In the genomic region with DNA sequence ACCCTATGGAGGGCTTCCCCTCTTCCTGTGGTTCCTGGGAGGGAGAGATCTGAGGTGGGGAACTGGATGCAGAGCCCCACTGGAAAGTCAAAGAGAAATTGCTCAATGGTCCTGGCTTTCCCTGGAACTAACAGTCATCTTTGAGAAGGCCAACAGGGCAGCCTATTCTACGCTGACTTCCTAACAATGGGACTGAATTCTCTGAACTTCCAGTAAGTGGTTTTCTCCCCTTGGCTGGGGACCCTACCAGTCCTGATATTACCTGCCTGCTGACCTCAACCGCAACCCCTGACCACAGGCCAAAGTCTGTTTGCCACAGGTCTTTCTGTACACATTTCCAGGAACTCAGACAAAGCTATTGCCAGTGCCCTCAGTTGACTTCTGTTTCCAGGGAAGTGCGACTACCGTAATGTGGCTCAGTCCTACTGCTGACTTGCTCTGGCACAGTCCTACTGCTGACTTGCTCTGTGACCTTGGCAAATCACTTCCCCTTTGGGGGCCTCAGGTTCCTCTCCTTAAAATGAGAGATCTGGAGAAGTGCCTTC, we compare ENCODE assay signal across 1 cellular context.
A peak's percentile ranks its signal among the peaks of the same experiment; 100 is the strongest.
TF ChIP-seq lines count a peak whose summit lies in the region.

No MANE protein-coding gene starts in this region.

TF ChIP-seq in HepG2, 621 proteins besides CTCF, POLR2A, EP300 and RAD21 (continued from another document and continues in another):
- TF ChIP-seq, protein P1, sequence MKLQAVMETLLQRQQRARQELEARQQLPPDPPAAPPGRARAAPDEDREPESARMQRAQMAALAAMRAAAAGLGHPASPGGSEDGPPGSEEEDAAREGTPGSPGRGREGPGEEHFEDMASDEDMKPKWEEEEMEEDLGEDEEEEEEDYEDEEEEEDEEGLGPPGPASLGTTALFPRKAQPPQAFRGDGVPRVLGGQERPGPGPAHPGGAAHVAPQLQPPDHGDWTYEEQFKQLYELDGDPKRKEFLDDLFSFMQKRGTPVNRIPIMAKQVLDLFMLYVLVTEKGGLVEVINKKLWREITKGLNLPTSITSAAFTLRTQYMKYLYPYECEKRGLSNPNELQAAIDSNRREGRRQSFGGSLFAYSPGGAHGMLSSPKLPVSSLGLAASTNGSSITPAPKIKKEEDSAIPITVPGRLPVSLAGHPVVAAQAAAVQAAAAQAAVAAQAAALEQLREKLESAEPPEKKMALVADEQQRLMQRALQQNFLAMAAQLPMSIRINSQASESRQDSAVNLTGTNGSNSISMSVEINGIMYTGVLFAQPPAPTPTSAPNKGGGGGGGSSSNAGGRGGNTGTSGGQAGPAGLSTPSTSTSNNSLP (IDR thresholded peaks at IDR 0.05; ENCODE audit: low read depth, low read length) = peak; percentile 64; the same call in 1 of the 2 replicates
- TF ChIP-seq KAT7 (CRISPR knock-in tag; IDR thresholded peaks at IDR 0.05; ENCODE audit: borderline replicate concordance) = 0 out of 2 replicates have a peak, but pooled peaks have one; percentile 49
- TF ChIP-seq ZMYM3 (CRISPR knock-in tag; IDR thresholded peaks at IDR 0.05) = peak; percentile 90
- TF ChIP-seq PRMT3 (CRISPR knock-in tag; IDR thresholded peaks at IDR 0.05; ENCODE audit: borderline replicate concordance, low read depth) = no peak
- TF ChIP-seq TCF7 (IDR thresholded peaks at IDR 0.05; ENCODE audit: low read depth) = peak; percentile 80
- TF ChIP-seq FOXM1 (CRISPR knock-in tag; IDR thresholded peaks at IDR 0.05) = no peak
- TF ChIP-seq SNAPC2 (CRISPR knock-in tag; IDR thresholded peaks at IDR 0.05) = peak; percentile 62; the same call in 1 of the 2 replicates
- TF ChIP-seq, protein P2, sequence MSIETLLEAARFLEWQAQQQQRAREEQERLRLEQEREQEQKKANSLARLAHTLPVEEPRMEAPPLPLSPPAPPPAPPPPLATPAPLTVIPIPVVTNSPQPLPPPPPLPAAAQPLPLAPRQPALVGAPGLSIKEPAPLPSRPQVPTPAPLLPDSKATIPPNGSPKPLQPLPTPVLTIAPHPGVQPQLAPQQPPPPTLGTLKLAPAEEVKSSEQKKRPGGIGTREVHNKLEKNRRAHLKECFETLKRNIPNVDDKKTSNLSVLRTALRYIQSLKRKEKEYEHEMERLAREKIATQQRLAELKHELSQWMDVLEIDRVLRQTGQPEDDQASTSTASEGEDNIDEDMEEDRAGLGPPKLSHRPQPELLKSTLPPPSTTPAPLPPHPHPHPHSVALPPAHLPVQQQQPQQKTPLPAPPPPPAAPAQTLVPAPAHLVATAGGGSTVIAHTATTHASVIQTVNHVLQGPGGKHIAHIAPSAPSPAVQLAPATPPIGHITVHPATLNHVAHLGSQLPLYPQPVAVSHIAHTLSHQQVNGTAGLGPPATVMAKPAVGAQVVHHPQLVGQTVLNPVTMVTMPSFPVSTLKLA (IDR thresholded peaks at IDR 0.05) = no peak
- no peak for TF ChIP-seq ZNF672 (CRISPR knock-in tag; IDR thresholded peaks at IDR 0.05)
- TF ChIP-seq CREM (IDR thresholded peaks at IDR 0.05) = peak; percentile 94
- no peak for TF ChIP-seq CREM (CRISPR knock-in tag; IDR thresholded peaks at IDR 0.05)
- TF ChIP-seq SP1 (IDR thresholded peaks at IDR 0.05) = no peak
- TF ChIP-seq SP1 (CRISPR knock-in tag; IDR thresholded peaks at IDR 0.05) = peak; percentile 60; the same call in 1 of the 2 replicates
- TF ChIP-seq, protein P3, sequence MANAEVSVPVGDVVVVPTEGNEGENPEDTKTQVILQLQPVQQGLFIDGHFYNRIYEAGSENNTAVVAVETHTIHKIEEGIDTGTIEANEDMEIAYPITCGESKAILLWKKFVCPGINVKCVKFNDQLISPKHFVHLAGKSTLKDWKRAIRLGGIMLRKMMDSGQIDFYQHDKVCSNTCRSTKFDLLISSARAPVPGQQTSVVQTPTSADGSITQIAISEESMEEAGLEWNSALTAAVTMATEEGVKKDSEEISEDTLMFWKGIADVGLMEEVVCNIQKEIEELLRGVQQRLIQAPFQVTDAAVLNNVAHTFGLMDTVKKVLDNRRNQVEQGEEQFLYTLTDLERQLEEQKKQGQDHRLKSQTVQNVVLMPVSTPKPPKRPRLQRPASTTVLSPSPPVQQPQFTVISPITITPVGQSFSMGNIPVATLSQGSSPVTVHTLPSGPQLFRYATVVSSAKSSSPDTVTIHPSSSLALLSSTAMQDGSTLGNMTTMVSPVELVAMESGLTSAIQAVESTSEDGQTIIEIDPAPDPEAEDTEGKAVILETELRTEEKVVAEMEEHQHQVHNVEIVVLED (CRISPR knock-in tag; IDR thresholded peaks at IDR 0.05; ENCODE audit: borderline replicate concordance) = no peak
- TF ChIP-seq ZNF460 (CRISPR knock-in tag; IDR thresholded peaks at IDR 0.05; ENCODE audit: borderline replicate concordance) = no peak; the same call in 1 of the 2 replicates
- TF ChIP-seq ZNF225 (CRISPR knock-in tag; IDR thresholded peaks at IDR 0.05) = 0 out of 2 replicates have a peak, but pooled peaks have one; percentile 42
- TF ChIP-seq ZNF224 (CRISPR knock-in tag; IDR thresholded peaks at IDR 0.05) = no peak
- peak; percentile 92 for TF ChIP-seq MED8 (CRISPR knock-in tag; IDR thresholded peaks at IDR 0.05; ENCODE audit: insufficient replicate concordance)
- TF ChIP-seq ZNF430 (CRISPR knock-in tag; IDR thresholded peaks at IDR 0.05) = peak; percentile 91
- no peak for TF ChIP-seq ZNF720 (CRISPR knock-in tag; IDR thresholded peaks at IDR 0.05)
- TF ChIP-seq SUZ12 (IDR thresholded peaks at IDR 0.05; ENCODE audit: low read depth, low read length) = no peak
- TF ChIP-seq DNMT1 (CRISPR knock-in tag; IDR thresholded peaks at IDR 0.05) = no peak
- no peak for TF ChIP-seq ZNF446 (CRISPR knock-in tag; IDR thresholded peaks at IDR 0.05)
- TF ChIP-seq ZNF569 (CRISPR knock-in tag; IDR thresholded peaks at IDR 0.05; ENCODE audit: borderline replicate concordance) = no peak
- TF ChIP-seq ATAD3A (CRISPR knock-in tag; IDR thresholded peaks at IDR 0.05) = no peak
- TF ChIP-seq ZKSCAN5 (CRISPR knock-in tag; IDR thresholded peaks at IDR 0.05) = no peak
- no peak for TF ChIP-seq TMF1 (CRISPR knock-in tag; IDR thresholded peaks at IDR 0.05; ENCODE audit: low read depth)
- TF ChIP-seq ZNF891 (CRISPR knock-in tag; IDR thresholded peaks at IDR 0.05) = no peak
- TF ChIP-seq JARID2 (CRISPR knock-in tag; IDR thresholded peaks at IDR 0.05; ENCODE audit: insufficient replicate concordance) = no peak
- TF ChIP-seq NCOR1 (IDR thresholded peaks at IDR 0.05; ENCODE audit: borderline replicate concordance, low read length) = peak; percentile 99
- TF ChIP-seq FLYWCH1 (CRISPR knock-in tag; IDR thresholded peaks at IDR 0.05) = no peak
- no peak for TF ChIP-seq ZNF790 (CRISPR knock-in tag; IDR thresholded peaks at IDR 0.05; ENCODE audit: borderline replicate concordance)
- peak; percentile 84 for TF ChIP-seq TGIF2 (CRISPR knock-in tag; IDR thresholded peaks at IDR 0.05)
- TF ChIP-seq, protein P4, sequence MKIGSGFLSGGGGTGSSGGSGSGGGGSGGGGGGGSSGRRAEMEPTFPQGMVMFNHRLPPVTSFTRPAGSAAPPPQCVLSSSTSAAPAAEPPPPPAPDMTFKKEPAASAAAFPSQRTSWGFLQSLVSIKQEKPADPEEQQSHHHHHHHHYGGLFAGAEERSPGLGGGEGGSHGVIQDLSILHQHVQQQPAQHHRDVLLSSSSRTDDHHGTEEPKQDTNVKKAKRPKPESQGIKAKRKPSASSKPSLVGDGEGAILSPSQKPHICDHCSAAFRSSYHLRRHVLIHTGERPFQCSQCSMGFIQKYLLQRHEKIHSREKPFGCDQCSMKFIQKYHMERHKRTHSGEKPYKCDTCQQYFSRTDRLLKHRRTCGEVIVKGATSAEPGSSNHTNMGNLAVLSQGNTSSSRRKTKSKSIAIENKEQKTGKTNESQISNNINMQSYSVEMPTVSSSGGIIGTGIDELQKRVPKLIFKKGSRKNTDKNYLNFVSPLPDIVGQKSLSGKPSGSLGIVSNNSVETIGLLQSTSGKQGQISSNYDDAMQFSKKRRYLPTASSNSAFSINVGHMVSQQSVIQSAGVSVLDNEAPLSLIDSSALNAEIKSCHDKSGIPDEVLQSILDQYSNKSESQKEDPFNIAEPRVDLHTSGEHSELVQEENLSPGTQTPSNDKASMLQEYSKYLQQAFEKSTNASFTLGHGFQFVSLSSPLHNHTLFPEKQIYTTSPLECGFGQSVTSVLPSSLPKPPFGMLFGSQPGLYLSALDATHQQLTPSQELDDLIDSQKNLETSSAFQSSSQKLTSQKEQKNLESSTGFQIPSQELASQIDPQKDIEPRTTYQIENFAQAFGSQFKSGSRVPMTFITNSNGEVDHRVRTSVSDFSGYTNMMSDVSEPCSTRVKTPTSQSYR (CRISPR knock-in tag; IDR thresholded peaks at IDR 0.05; ENCODE audit: borderline replicate concordance) = peak; percentile 80; the same call in 1 of the 2 replicates
- TF ChIP-seq PCBP1 (IDR thresholded peaks at IDR 0.05; ENCODE audit: borderline replicate concordance, low read depth, low read length) = no peak
- peak; percentile 40 for TF ChIP-seq YY1 (IDR thresholded peaks at IDR 0.05; ENCODE audit: insufficient read depth, insufficient replicate concordance, low read depth, low read length)
- TF ChIP-seq, protein P5, sequence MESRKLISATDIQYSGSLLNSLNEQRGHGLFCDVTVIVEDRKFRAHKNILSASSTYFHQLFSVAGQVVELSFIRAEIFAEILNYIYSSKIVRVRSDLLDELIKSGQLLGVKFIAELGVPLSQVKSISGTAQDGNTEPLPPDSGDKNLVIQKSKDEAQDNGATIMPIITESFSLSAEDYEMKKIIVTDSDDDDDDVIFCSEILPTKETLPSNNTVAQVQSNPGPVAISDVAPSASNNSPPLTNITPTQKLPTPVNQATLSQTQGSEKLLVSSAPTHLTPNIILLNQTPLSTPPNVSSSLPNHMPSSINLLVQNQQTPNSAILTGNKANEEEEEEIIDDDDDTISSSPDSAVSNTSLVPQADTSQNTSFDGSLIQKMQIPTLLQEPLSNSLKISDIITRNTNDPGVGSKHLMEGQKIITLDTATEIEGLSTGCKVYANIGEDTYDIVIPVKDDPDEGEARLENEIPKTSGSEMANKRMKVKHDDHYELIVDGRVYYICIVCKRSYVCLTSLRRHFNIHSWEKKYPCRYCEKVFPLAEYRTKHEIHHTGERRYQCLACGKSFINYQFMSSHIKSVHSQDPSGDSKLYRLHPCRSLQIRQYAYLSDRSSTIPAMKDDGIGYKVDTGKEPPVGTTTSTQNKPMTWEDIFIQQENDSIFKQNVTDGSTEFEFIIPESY (CRISPR knock-in tag; IDR thresholded peaks at IDR 0.05) = peak; percentile 75
- TF ChIP-seq RBM39 (IDR thresholded peaks at IDR 0.05; ENCODE audit: low read depth, low read length, poor library complexity, severe bottlenecking) = no peak
- peak; percentile 98 for TF ChIP-seq NR2F6 (IDR thresholded peaks at IDR 0.05)
- peak; percentile 99 for TF ChIP-seq NR2F6 (CRISPR knock-in tag; IDR thresholded peaks at IDR 0.05)
- peak; percentile 96 for TF ChIP-seq ZNF331 (CRISPR knock-in tag; IDR thresholded peaks at IDR 0.05)
- peak; percentile 74 for TF ChIP-seq ATF1 (CRISPR knock-in tag; IDR thresholded peaks at IDR 0.05)
- TF ChIP-seq SMAD3 (CRISPR knock-in tag; IDR thresholded peaks at IDR 0.05) = peak; percentile 83; the same call in 1 of the 2 replicates
- no peak for TF ChIP-seq ZFP37 (CRISPR knock-in tag; IDR thresholded peaks at IDR 0.05; ENCODE audit: borderline replicate concordance)
- no peak for TF ChIP-seq ZNF496 (CRISPR knock-in tag; IDR thresholded peaks at IDR 0.05; ENCODE audit: insufficient replicate concordance)
- 0 out of 2 replicates have a peak, but pooled peaks have one; percentile 52 for TF ChIP-seq NCOA5 (CRISPR knock-in tag; IDR thresholded peaks at IDR 0.05)
- peak; percentile 100 for TF ChIP-seq RARA (CRISPR knock-in tag; IDR thresholded peaks at IDR 0.05)
- TF ChIP-seq ZNF256 (CRISPR knock-in tag; conservative IDR thresholded peaks at IDR 0.05) = no peak
- TF ChIP-seq ZNF136 (CRISPR knock-in tag; IDR thresholded peaks at IDR 0.05; ENCODE audit: low read depth) = no peak
- TF ChIP-seq ZNF337 (CRISPR knock-in tag; IDR thresholded peaks at IDR 0.05; ENCODE audit: borderline replicate concordance, low read depth) = no peak
- no peak for TF ChIP-seq ZNF572 (CRISPR knock-in tag; IDR thresholded peaks at IDR 0.05)
- TF ChIP-seq, protein P6, sequence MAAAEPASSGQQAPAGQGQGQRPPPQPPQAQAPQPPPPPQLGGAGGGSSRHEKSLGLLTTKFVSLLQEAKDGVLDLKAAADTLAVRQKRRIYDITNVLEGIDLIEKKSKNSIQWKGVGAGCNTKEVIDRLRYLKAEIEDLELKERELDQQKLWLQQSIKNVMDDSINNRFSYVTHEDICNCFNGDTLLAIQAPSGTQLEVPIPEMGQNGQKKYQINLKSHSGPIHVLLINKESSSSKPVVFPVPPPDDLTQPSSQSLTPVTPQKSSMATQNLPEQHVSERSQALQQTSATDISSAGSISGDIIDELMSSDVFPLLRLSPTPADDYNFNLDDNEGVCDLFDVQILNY (CRISPR knock-in tag; conservative IDR thresholded peaks at IDR 0.05) = no peak
- TF ChIP-seq FOXO1 (CRISPR knock-in tag; IDR thresholded peaks at IDR 0.05) = peak; percentile 98
- TF ChIP-seq NONO (IDR thresholded peaks at IDR 0.05) = no peak
- TF ChIP-seq NONO (CRISPR knock-in tag; conservative IDR thresholded peaks at IDR 0.05) = peak; percentile 69; the same call in 1 of the 2 replicates
- TF ChIP-seq, protein P7, sequence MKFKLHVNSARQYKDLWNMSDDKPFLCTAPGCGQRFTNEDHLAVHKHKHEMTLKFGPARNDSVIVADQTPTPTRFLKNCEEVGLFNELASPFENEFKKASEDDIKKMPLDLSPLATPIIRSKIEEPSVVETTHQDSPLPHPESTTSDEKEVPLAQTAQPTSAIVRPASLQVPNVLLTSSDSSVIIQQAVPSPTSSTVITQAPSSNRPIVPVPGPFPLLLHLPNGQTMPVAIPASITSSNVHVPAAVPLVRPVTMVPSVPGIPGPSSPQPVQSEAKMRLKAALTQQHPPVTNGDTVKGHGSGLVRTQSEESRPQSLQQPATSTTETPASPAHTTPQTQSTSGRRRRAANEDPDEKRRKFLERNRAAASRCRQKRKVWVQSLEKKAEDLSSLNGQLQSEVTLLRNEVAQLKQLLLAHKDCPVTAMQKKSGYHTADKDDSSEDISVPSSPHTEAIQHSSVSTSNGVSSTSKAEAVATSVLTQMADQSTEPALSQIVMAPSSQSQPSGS (CRISPR knock-in tag; IDR thresholded peaks at IDR 0.05) = peak; percentile 91
- TF ChIP-seq ISX (CRISPR knock-in tag; conservative IDR thresholded peaks at IDR 0.05) = no peak
